ENCODE assay signal across 8 cellular contexts in genomic region chr7:149261829-149262617, GRCh38. TPM values are rescaled to one million over a fixed set of nuclear protein-coding genes. Genes with fewer than 3 reads are reported as not detected.
A peak's percentile ranks its signal among the peaks of the same experiment; 100 is the strongest.
DNase-seq lines count a peak whose midpoint lies in the region; ATAC-seq and TF ChIP-seq lines count a peak whose summit lies in the region.

Gene ZNF783 (plus strand): TSS chr7:149262196. CDS start chr7:149262334, 138 bp downstream.

- ATAC-seq in GM19468 (IDR thresholded peaks at IDR 0.05; ENCODE audit: extremely low read depth, unreplicated experiment): peak; percentile 67
- ATAC-seq in mucosa of descending colon: peak; percentile 96

- peak; percentile 42 for TF ChIP-seq CTCF in epithelial cell of esophagus (IDR thresholded peaks at IDR 0.05; ENCODE audit: insufficient read depth, low read depth, low read length, missing control alignments)
- TF ChIP-seq CTCF in mucosa of descending colon (IDR thresholded peaks at IDR 0.05): peak; percentile 87

- intact Hi-C loops in mucosa of descending colon (cut with DNase I, micrococcal nuclease): no loop called here

- in situ Hi-C loops in Caki2 (cut with HindIII; ENCODE audit: low pct_unique_long_range_greater_than_20kb, low sequenced_read_pairs): no loop called here

- H3K4me3 ChIP-seq in epithelial cell of esophagus (ENCODE audit: low read length) (peak within 1 kb of the TSS; percentile 64), mucosa of descending colon (peak within 1 kb of the TSS; percentile 40)

- H3K4me1 ChIP-seq in mucosa of descending colon (ENCODE audit: low read depth): peaks cover 12% of the 10 kb centered on the region

- no peaks in the 10 kb centered on the region for H3K36me3 ChIP-seq in mucosa of descending colon (ENCODE audit: low read depth)

- no peaks in the 10 kb centered on the region for H3K9me3 ChIP-seq in mucosa of descending colon

- DNase-seq in Caki2 (ENCODE audit: low read depth): peak; percentile 85
- DNase-seq in HS-27A (ENCODE audit: low read depth): peak; percentile 59
- peak; percentile 77 for DNase-seq in NOMO-1 treated with DMSO at 0.1 percent for 48 hours (lab: John Stamatoyannopoulos, UW; ENCODE audit: unreplicated experiment)
- DNase-seq in activated CD8-positive, alpha-beta memory T cell treated with anti-CD3 and anti-CD28 coated beads, Interleukin-2, amount 50 U/mL, for 48 hours: peak; percentile 92
- DNase-seq in epithelial cell of esophagus (ENCODE audit: low read depth): peak; percentile 88
- peak; percentile 91 to 92 (median 91) for DNase-seq in mucosa of descending colon
- DNase-seq in stimulated activated CD8-positive, alpha-beta memory T cell treated with anti-CD3 and anti-CD28 coated beads, Interleukin-4, amount 100 ng/mL, for 1 hour (ENCODE audit: low read depth in 2 of 2, low spot score in 1 of 2): peak; percentile 63 to 68

RNA-seq across cellular contexts. Expression of gene ZNF783, which starts in this region (rescaled TPM):
- 2.3 and 5.2 TPM in 2 replicates for total RNA-seq in Caki2 (2014; rRNA removed; shearing (Covaris generic); ENCODE audit: low replicate concordance)
- 10 to 100 TPM in 2 of 3 donors, 1 to 10 TPM in 1; 9.2 to 18.2 (median 12.9) TPM for total RNA-seq in mucosa of descending colon

Comparison
In these comparisons a context has a peak if more than half of its experiments do, and no peak if none do; other contexts are left out.
1. Peak in every context shown above with its lines: DNase-seq, ATAC-seq and H3K4me3 ChIP-seq.